In the genomic region with DNA sequence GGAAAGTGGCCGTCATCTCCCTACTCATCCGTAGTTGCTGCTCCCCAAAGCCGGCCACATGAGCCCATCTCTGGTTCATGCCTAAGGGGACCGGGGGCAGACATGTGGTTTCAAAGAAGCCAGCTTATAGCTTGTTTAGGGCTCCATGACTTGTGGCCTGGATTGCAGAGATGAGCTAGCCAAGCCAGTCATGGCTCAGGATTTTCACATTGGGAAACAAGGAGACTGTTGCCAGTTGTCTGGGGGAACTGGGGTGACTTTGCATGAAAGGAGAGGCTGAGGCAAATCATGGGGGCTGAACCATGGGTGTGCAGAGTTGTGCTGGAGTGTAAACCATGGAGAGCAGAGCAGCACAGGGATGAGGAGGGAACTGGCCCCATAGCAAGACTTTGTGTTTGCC, we compare ENCODE assay signal across 23 cellular contexts.
"Had no signal": no experiment of that assay in that cellular context is flagged by ENCODE, and none has a peak within 500 bp of the region (broad histone marks: within the 10 kb centered on the region; RNA-seq: fewer than 3 reads in every experiment).

No MANE protein-coding gene starts in this region.

- H3K4me1 ChIP-seq: thyroid gland had no signal

- H3K36me3 ChIP-seq: cardiac muscle cell, ovary, thyroid gland, upper lobe of right lung had no signal

- H3K4me3 ChIP-seq: body of pancreas, cardiac muscle cell, coronary artery, dorsolateral prefrontal cortex, ovary, thyroid gland, upper lobe of right lung had no signal

- H3K9me3 ChIP-seq: body of pancreas, ovary, thyroid gland, upper lobe of right lung had no signal

- H3K27me3 ChIP-seq: body of pancreas, cardiac muscle cell, dorsolateral prefrontal cortex, ovary, thyroid gland, upper lobe of right lung had no signal

- DNase-seq: activated B cell treated with CpG ODN at 0.5 μM for 24 hours; activated CD4-positive, alpha-beta T cell treated with anti-CD3 and anti-CD28 coated beads, Interleukin-2, amount 50 U/mL, for 1 hour; activated CD8-positive, alpha-beta T cell treated with anti-CD3 and anti-CD28 coated beads for 36 hours; activated T-cell treated with anti-CD3 and anti-CD28 coated beads, Interleukin-2, amount 50 U/mL, for 48 hours; aorta; body of pancreas; dorsolateral prefrontal cortex; effector memory CD4-positive, alpha-beta T cell; hippocampal formation; left cardiac atrium; left ventricle myocardium superior; naive thymus-derived CD4-positive, alpha-beta T cell; ovary; small intestine; stimulated activated CD4-positive, alpha-beta T cell treated with anti-CD3 and anti-CD28 coated beads, Interleukin-4, amount 100 ng/mL, for 24 hours; SW 1271; thyroid gland; upper lobe of right lung had no signal

- ATAC-seq: activated CD8-positive, alpha-beta T cell treated with anti-CD3 and anti-CD28 coated beads for 36 hours; activated naive CD4-positive, alpha-beta T cell treated with anti-CD3 and anti-CD28 coated beads, Interleukin-2, amount 50 U/mL, for 72 hours; body of pancreas; left ventricle myocardium superior; naive thymus-derived CD4-positive, alpha-beta T cell; sciatic nerve; stimulated activated effector memory CD8-positive, alpha-beta T cell treated with anti-CD3 and anti-CD28 coated beads, Interleukin-12 subunit alpha, Interleukin-12 subunit beta, amount 100 ng/mL, for 72 hours had no signal
